22 cellular contexts compared by ENCODE assay signal in genomic region chr5:135691116-135691515, GRCh38.
"Had no signal": no experiment of that assay in that cellular context is flagged by ENCODE, and none has a peak within 500 bp of the region (broad histone marks: within the 10 kb centered on the region; RNA-seq: fewer than 3 reads in every experiment).

No MANE protein-coding gene starts in this region.

- ATAC-seq: left lobe of liver; mucosa of descending colon; natural killer cell treated with Interleukin-12 subunit alpha and Interleukin-12 subunit beta and Interleukin-15 and Interleukin-18, amount 100 ng/mL, for 72 hours; sciatic nerve; stimulated activated effector memory CD8-positive, alpha-beta T cell treated with anti-CD3 and anti-CD28 coated beads, Interleukin-12 subunit alpha, Interleukin-12 subunit beta, amount 100 ng/mL, for 72 hours had no signal

- H3K27ac ChIP-seq: coronary artery, neural progenitor cell, prostate gland, right atrium auricular region, testis, tibial artery had no signal

- H3K4me1 ChIP-seq: neural progenitor cell, prostate gland, right atrium auricular region, testis, tibial artery had no signal

- H3K36me3 ChIP-seq: neural progenitor cell, prostate gland, right atrium auricular region, tibial artery had no signal

- H3K27me3 ChIP-seq: neural progenitor cell, right atrium auricular region, testis had no signal

- H3K9me3 Mint-ChIP-seq: mesothelial cell of epicardium; natural killer cell treated with Interleukin-12 subunit alpha and Interleukin-12 subunit beta and Interleukin-15 and Interleukin-18, amount 100 ng/mL, for 72 hours; neural progenitor cell; stimulated activated effector memory CD8-positive, alpha-beta T cell treated with anti-CD3 and anti-CD28 coated beads, Interleukin-12 subunit alpha, Interleukin-12 subunit beta, amount 100 ng/mL, for 72 hours; type B pancreatic cell had no signal

- H3K36me3 Mint-ChIP-seq: mesothelial cell of epicardium; naive B cell; natural killer cell treated with Interleukin-12 subunit alpha and Interleukin-12 subunit beta and Interleukin-15 and Interleukin-18, amount 100 ng/mL, for 72 hours; neural progenitor cell; stimulated activated effector memory CD8-positive, alpha-beta T cell treated with anti-CD3 and anti-CD28 coated beads, Interleukin-12 subunit alpha, Interleukin-12 subunit beta, amount 100 ng/mL, for 72 hours; type B pancreatic cell had no signal

- H3K4me3 Mint-ChIP-seq: mesothelial cell of epicardium; naive B cell; natural killer cell treated with Interleukin-12 subunit alpha and Interleukin-12 subunit beta and Interleukin-15 and Interleukin-18, amount 100 ng/mL, for 72 hours; neural progenitor cell; stimulated activated effector memory CD8-positive, alpha-beta T cell treated with anti-CD3 and anti-CD28 coated beads, Interleukin-12 subunit alpha, Interleukin-12 subunit beta, amount 100 ng/mL, for 72 hours; type B pancreatic cell had no signal

- H3K9me3 ChIP-seq: mucosa of descending colon, prostate gland, right atrium auricular region, testis, tibial artery had no signal

- H3K4me3 ChIP-seq: coronary artery, mucosa of descending colon, neural progenitor cell, prostate gland, right atrium auricular region, testis, tibial artery had no signal

- H3K27ac Mint-ChIP-seq: mesothelial cell of epicardium; naive B cell; natural killer cell treated with Interleukin-12 subunit alpha and Interleukin-12 subunit beta and Interleukin-15 and Interleukin-18, amount 100 ng/mL, for 72 hours; neural progenitor cell; stimulated activated effector memory CD8-positive, alpha-beta T cell treated with anti-CD3 and anti-CD28 coated beads, Interleukin-12 subunit alpha, Interleukin-12 subunit beta, amount 100 ng/mL, for 72 hours; type B pancreatic cell had no signal

- H3K4me1 Mint-ChIP-seq: naive B cell; stimulated activated effector memory CD8-positive, alpha-beta T cell treated with anti-CD3 and anti-CD28 coated beads, Interleukin-12 subunit alpha, Interleukin-12 subunit beta, amount 100 ng/mL, for 72 hours had no signal

- DNase-seq: dermis blood vessel endothelial cell; effector memory CD4-positive, alpha-beta T cell; erythroblast; mesenchymal stem cell; mucosa of descending colon; naive B cell; stimulated activated CD4-positive, alpha-beta T cell treated with anti-CD3 and anti-CD28 coated beads, Interleukin-2, amount 100 ng/mL, for 24 hours; stimulated activated CD4-positive, alpha-beta T cell treated with anti-CD3 and anti-CD28 coated beads, Interleukin-4, amount 100 ng/mL, for 24 hours; stimulated activated naive CD4-positive, alpha-beta T cell treated with Interleukin-2 at 50 U/mL for 16 hours; substantia nigra; testis; tibial artery had no signal

- H3K9ac ChIP-seq: neural progenitor cell had no signal
